Comparison of ENCODE assay signal across 8 cellular contexts in genomic region chr3:29280675-29281264, GRCh38. TPM values are rescaled to one million over a fixed set of nuclear protein-coding genes. Genes with fewer than 3 reads are reported as not detected.
DNase-seq lines count a peak whose midpoint lies in the region; ATAC-seq and TF ChIP-seq lines count a peak whose summit lies in the region.

Gene RBMS3 (plus strand): TSS chr3:29281071.

- H3K79me2 ChIP-seq in MM.1S (ENCODE audit: low read length), result no peaks in the 10 kb centered on the region

- intact Hi-C loops in vagina (cut with DNase I), result loop anchor here (5.0 to 10.0 kb wide), 4 partner anchors 54 to 1547 kb away; no protein-coding TSS in a partner anchor

- H3K9me2 ChIP-seq in MM.1S (replicated peaks; ENCODE audit: insufficient read depth, low read length), result no peaks in the 10 kb centered on the region

- no peak within 1 kb of the TSS for H3K9ac ChIP-seq in MM.1S (ENCODE audit: low read length)

- H3K36me3 Mint-ChIP-seq in activated T-cell treated with anti-CD3 and anti-CD28 coated beads, Interleukin-2, amount 50 U/mL, for 72 hours (ENCODE audit: insufficient read depth in 2 of 2), result no peaks in the 10 kb centered on the region
- no peaks in the 10 kb centered on the region for H3K36me3 Mint-ChIP-seq in naive B cell

- H3K36me3 ChIP-seq in MM.1S (replicated peaks; ENCODE audit: insufficient read depth, low read length) (no peaks in the 10 kb centered on the region), vagina (no peaks in the 10 kb centered on the region)

- no peaks in the 10 kb centered on the region for H3K9me3 Mint-ChIP-seq in activated T-cell treated with anti-CD3 and anti-CD28 coated beads, Interleukin-2, amount 50 U/mL, for 72 hours
- no peaks in the 10 kb centered on the region for H3K9me3 Mint-ChIP-seq in naive B cell

- H3K4me2 ChIP-seq in MM.1S (ENCODE audit: low read depth, low read length), result peak within 1 kb of the TSS; percentile 68

- H3K27ac ChIP-seq in MM.1S (ENCODE audit: low read length) (no peak within 1 kb of the TSS), foreskin keratinocyte (peak within 1 kb of the TSS; percentile 77), vagina (peak within 1 kb of the TSS; percentile 91)

- no peaks in the 10 kb centered on the region for H3F3A ChIP-seq in MM.1S (ENCODE audit: insufficient read depth, low read length)

- H3K27ac Mint-ChIP-seq in activated T-cell treated with anti-CD3 and anti-CD28 coated beads, Interleukin-2, amount 50 U/mL, for 72 hours, result peak within 1 kb of the TSS; percentile 92
- peak within 1 kb of the TSS; percentile 29 to 91 (median 80) for H3K27ac Mint-ChIP-seq in naive B cell

- peaks cover 46% of the 10 kb centered on the region for H3K27me3 Mint-ChIP-seq in activated T-cell treated with anti-CD3 and anti-CD28 coated beads, Interleukin-2, amount 50 U/mL, for 72 hours (ENCODE audit: low read depth)
- H3K27me3 Mint-ChIP-seq in naive B cell, result peaks cover 0 to 14% (median 8%) of the 10 kb centered on the region in 3 donors

- DNase-seq in NCI-H1417 (lab: John Stamatoyannopoulos, UW) (peak in 2 of 3 experiments; percentile 51), NCI-H1417 treated with DMSO at 0.1 percent for 48 hours (lab: John Stamatoyannopoulos, UW) (no peak), MM.1S (peak; percentile 48), foreskin keratinocyte (peak; percentile 85 to 89), naive B cell (peak; percentile 17), vagina (ENCODE audit: extremely low spot score in 2 of 2) (peak in 1 of 2 donors; percentile 95)
- peak; percentile 6 to 19 for DNase-seq in activated T-cell treated with anti-CD3 and anti-CD28 coated beads, Interleukin-2, amount 50 U/mL, for 72 hours

- TF ChIP-seq POLR2A in vagina (IDR thresholded peaks at IDR 0.05), result peak in 1 of 2 donors; percentile 59

- H3K4me3 ChIP-seq in MM.1S (ENCODE audit: low read length) (peak within 1 kb of the TSS; percentile 45; the same call in 1 of the 2 replicates), vagina (peak within 1 kb of the TSS; percentile 58 to 60)

- H3K4me1 ChIP-seq in MM.1S (ENCODE audit: low read length), result no peaks in the 10 kb centered on the region
- peaks cover 13% of the 10 kb centered on the region for H3K4me1 ChIP-seq in foreskin keratinocyte
- peaks cover 10% of the 10 kb centered on the region for H3K4me1 ChIP-seq in vagina

- peaks cover 52% of the 10 kb centered on the region for H3K4me1 Mint-ChIP-seq in activated T-cell treated with anti-CD3 and anti-CD28 coated beads, Interleukin-2, amount 50 U/mL, for 72 hours (ENCODE audit: low read depth)
- peaks cover 23 to 30% (median 25%) of the 10 kb centered on the region in 3 donors for H3K4me1 Mint-ChIP-seq in naive B cell

- H3K4me3 Mint-ChIP-seq in activated T-cell treated with anti-CD3 and anti-CD28 coated beads, Interleukin-2, amount 50 U/mL, for 72 hours, result peak within 1 kb of the TSS; percentile 83 to 97
- H3K4me3 Mint-ChIP-seq in naive B cell, result peak within 1 kb of the TSS; percentile 78 to 94 (median 90)

- H3K9me3 ChIP-seq in MM.1S (replicated peaks; ENCODE audit: insufficient read depth, low read length) (no peaks in the 10 kb centered on the region), vagina (no peaks in the 10 kb centered on the region)

- peak within 1 kb of the TSS; percentile 30 for H2AFZ ChIP-seq in MM.1S (ENCODE audit: low read length)

- no peaks in the 10 kb centered on the region for H3K27me3 ChIP-seq in MM.1S (replicated peaks; ENCODE audit: insufficient read depth, low read length)
- H3K27me3 ChIP-seq in foreskin keratinocyte, result no peaks in the 10 kb centered on the region
- H3K27me3 ChIP-seq in vagina, result no peaks in the 10 kb centered on the region

- H4K20me1 ChIP-seq in MM.1S (ENCODE audit: insufficient read depth, low read length), result no peaks in the 10 kb centered on the region

- ATAC-seq in GM21390 (IDR thresholded peaks at IDR 0.05; ENCODE audit: unreplicated experiment) (peak; percentile 38), foreskin keratinocyte (peak; percentile 70), naive B cell (ENCODE audit: low read depth in 2 of 2) (peak; percentile 50 to 52)
- peak; percentile 16 to 27 for ATAC-seq in activated T-cell treated with anti-CD3 and anti-CD28 coated beads, Interleukin-2, amount 50 U/mL, for 72 hours (replicated peaks in 1 of 2)

- peak; percentile 31 for TF ChIP-seq CTCF in MM.1S (IDR thresholded peaks at IDR 0.05; ENCODE audit: low read length)
- TF ChIP-seq CTCF in foreskin keratinocyte (conservative IDR thresholded peaks at IDR 0.05), result peak; percentile 67
- peak in 1 of 3 experiments; percentile 51 for TF ChIP-seq CTCF in vagina (IDR thresholded peaks at IDR 0.05)

RNA-seq across cellular contexts. Expression of gene RBMS3, which starts in this region (rescaled TPM):
- total RNA-seq in activated T-cell treated with anti-CD3 and anti-CD28 coated beads, Interleukin-2, amount 50 U/mL, for 72 hours, result 1 to 10 TPM; 2.5 to 3.0 TPM
- total RNA-seq in foreskin keratinocyte, result 9.6 and 11.1 TPM in 2 replicates
- 1.8 and 3.0 TPM in 2 replicates for polyA plus RNA-seq in foreskin keratinocyte
- polyA plus RNA-seq in naive B cell (ENCODE audit: low read depth in 6 of 6), result 1 to 10 TPM in 1 of 6 donors, under 1 TPM in 2, not detected in 3; 0.12 to 1.3 (median 0.45) TPM
- 70.0 TPM for total RNA-seq in vagina
